8 cellular contexts compared by ENCODE assay signal in genomic region chr17:8119575-8120519, GRCh38. TPM values are rescaled to one million over a fixed set of nuclear protein-coding genes. Genes with fewer than 3 reads are reported as not detected.
DNase-seq lines count a peak whose midpoint lies in the region; ATAC-seq and TF ChIP-seq lines count a peak whose summit lies in the region.

No MANE protein-coding gene starts in this region.

- peak; percentile 89 for DNase-seq in Caki2 (ENCODE audit: low read depth)
- DNase-seq in H4 (ENCODE audit: low spot score) = peak; percentile 87
- DNase-seq in NCI-H128 (lab: John Stamatoyannopoulos, UW; ENCODE audit: unreplicated experiment) = peak; percentile 53
- peak; percentile 66 for DNase-seq in T follicular helper cell (ENCODE audit: low read depth)
- peak in 53 of 56 donors; percentile 18 to 89 (median 71) for DNase-seq in amygdala (lab: John Stamatoyannopoulos, UW)
- peak; percentile 82 for DNase-seq in left ventricle myocardium superior
- DNase-seq in putamen (ENCODE audit: low spot score) = peak; percentile 91
- no peak for DNase-seq in vagina (ENCODE audit: extremely low spot score in 2 of 2)

- peaks cover 66% of the 10 kb centered on the region for H3K4me1 ChIP-seq in vagina

- H3K27ac ChIP-seq in vagina = peak overlapping the region; percentile 98

- peak; percentile 65 for ATAC-seq in left ventricle myocardium superior

- intact Hi-C loops in left ventricle myocardium superior (cut with micrococcal nuclease) = no loop called here
- intact Hi-C loops in vagina (cut with DNase I) = loop anchor here (2.0 to 5.0 kb wide), 2 partner anchors 67 to 102 kb away; no protein-coding TSS in a partner anchor

- H3K36me3 ChIP-seq in vagina = no peaks in the 10 kb centered on the region

- H3K27me3 ChIP-seq in vagina = no peaks in the 10 kb centered on the region

- TF ChIP-seq POLR2A in vagina (IDR thresholded peaks at IDR 0.05) = no peak

- peak overlapping the region; percentile 50 to 76 for H3K4me3 ChIP-seq in vagina

- TF ChIP-seq CTCF in vagina (IDR thresholded peaks at IDR 0.05) = no peak

- H3K9me3 ChIP-seq in vagina = no peaks in the 10 kb centered on the region

- in situ Hi-C loops in Caki2 (cut with HindIII; ENCODE audit: low pct_unique_long_range_greater_than_20kb, low sequenced_read_pairs) = no loop called here

RNA-seq across cellular contexts. Expression of gene ALOXE3, which starts 1.5 kb away (rescaled TPM):
- total RNA-seq in Caki2 (2014; rRNA removed; shearing (Covaris generic); ENCODE audit: low replicate concordance) = not detected in 2 replicates
- not detected in 2 replicates for total RNA-seq in H4 (2014; rRNA removed; shearing (Covaris generic))
- total RNA-seq in left ventricle myocardium superior = not detected
- total RNA-seq in vagina = 1.5 TPM

RNA-seq across cellular contexts. Expression of gene HES7, which starts 4.1 kb away (rescaled TPM):
- 5.3 TPM in 1 of 2 replicates, not detected in the other for total RNA-seq in Caki2 (2014; rRNA removed; shearing (Covaris generic); ENCODE audit: low replicate concordance)
- total RNA-seq in H4 (2014; rRNA removed; shearing (Covaris generic)) = 0.14 TPM in 1 of 2 replicates, not detected in the other
- total RNA-seq in left ventricle myocardium superior (not detected), vagina (not detected)

RNA-seq across cellular contexts. Expression of gene ALOX12B, which starts 32.3 kb away (rescaled TPM):
- total RNA-seq in Caki2 (2014; rRNA removed; shearing (Covaris generic); ENCODE audit: low replicate concordance) = 0.74 TPM in 1 of 2 replicates, not detected in the other
- not detected in 2 replicates for total RNA-seq in H4 (2014; rRNA removed; shearing (Covaris generic))
- not detected for total RNA-seq in left ventricle myocardium superior
- 15.0 TPM for total RNA-seq in vagina

RNA-seq across cellular contexts. Expression of gene PER1, which starts 32.4 kb away (rescaled TPM):
- total RNA-seq in Caki2 (2014; rRNA removed; shearing (Covaris generic); ENCODE audit: low replicate concordance) = 3.2 and 5.6 TPM in 2 replicates
- 4.4 and 4.6 TPM in 2 replicates for total RNA-seq in H4 (2014; rRNA removed; shearing (Covaris generic))
- total RNA-seq in left ventricle myocardium superior (126 TPM), vagina (215 TPM)

RNA-seq across cellular contexts. Expression of gene VAMP2, which starts 42.9 kb away (rescaled TPM):
- 0.09 TPM in 1 of 2 replicates, not detected in the other for total RNA-seq in Caki2 (2014; rRNA removed; shearing (Covaris generic); ENCODE audit: low replicate concordance)
- 0.64 TPM in 2 replicates for total RNA-seq in H4 (2014; rRNA removed; shearing (Covaris generic))
- total RNA-seq in left ventricle myocardium superior (62.3 TPM), vagina (35.6 TPM)

Comparison
In these comparisons a context has a peak if more than half of its experiments do, and no peak if none do; other contexts are left out.
1. DNase-seq: peak in Caki2 (single experiment), H4 (single experiment), NCI-H128 (single experiment), T follicular helper cell (single experiment), amygdala (53 of 56), left ventricle myocardium superior (single experiment) and putamen (single experiment); none in vagina (0 of 2).